Comparison of ENCODE assay signal across 23 cellular contexts in genomic region chr1:37031871-37032270, GRCh38. TPM values are rescaled to one million over a fixed set of nuclear protein-coding genes. Genes with fewer than 3 reads are reported as not detected.
"Had no signal": no experiment of that assay in that cellular context is flagged by ENCODE, and none has a peak within 500 bp of the region (broad histone marks: within the 10 kb centered on the region; RNA-seq: fewer than 3 reads in every experiment).

No MANE protein-coding gene starts in this region.

- H3K4me3 Mint-ChIP-seq: naive thymus-derived CD8-positive, alpha-beta T cell had no signal

- H3K4me3 ChIP-seq: adrenal gland, cardiac muscle cell, lower lobe of right lung, upper lobe of right lung had no signal

- H3K27ac Mint-ChIP-seq: activated naive CD4-positive, alpha-beta T cell treated with anti-CD3 and anti-CD28 coated beads, Interleukin-2, amount 50 U/mL, for 72 hours; naive thymus-derived CD8-positive, alpha-beta T cell; progenitor cell of endocrine pancreas had no signal

- H3K9me3 Mint-ChIP-seq: activated naive CD4-positive, alpha-beta T cell treated with anti-CD3 and anti-CD28 coated beads, Interleukin-2, amount 50 U/mL, for 72 hours had no signal

- H3K36me3 Mint-ChIP-seq: activated naive CD4-positive, alpha-beta T cell treated with anti-CD3 and anti-CD28 coated beads, Interleukin-2, amount 50 U/mL, for 72 hours; naive thymus-derived CD8-positive, alpha-beta T cell had no signal

- DNase-seq: activated CD4-positive, alpha-beta T cell treated with anti-CD3 and anti-CD28 coated beads, Interleukin-2, amount 50 U/mL, for 1 hour; activated CD8-positive, alpha-beta memory T cell treated with anti-CD3 and anti-CD28 coated beads, Interleukin-2, amount 50 U/mL, for 48 hours; activated gamma-delta T cell; activated T-cell treated with anti-CD3 and anti-CD28 coated beads, Interleukin-2, amount 50 U/mL, for 48 hours; adrenal gland; foreskin fibroblast; hippocampal formation; lower lobe of right lung; naive thymus-derived CD8-positive, alpha-beta T cell; stimulated activated CD4-positive, alpha-beta T cell treated with anti-CD3 and anti-CD28 coated beads, Interleukin-12 subunit alpha, Interleukin-12 subunit beta, amount 100 ng/mL, for 4 hours; stimulated activated CD4-positive, alpha-beta T cell treated with anti-CD3 and anti-CD28 coated beads, Interleukin-1b, Interleukin-23, amount 100 ng/mL, for 48 hours; stimulated activated CD8-positive, alpha-beta memory T cell treated with anti-CD3 and anti-CD28 coated beads, Interleukin-4, amount 100 ng/mL, for 48 hours; stimulated activated naive CD4-positive, alpha-beta T cell; T1000; upper lobe of right lung had no signal

- H3K36me3 ChIP-seq: adrenal gland, cardiac muscle cell, lower lobe of right lung, right atrium auricular region, upper lobe of right lung had no signal

- FAIRE-seq: keratinocyte had no signal

- H3K9me3 ChIP-seq: adrenal gland, lower lobe of right lung, right atrium auricular region, upper lobe of right lung had no signal

- H3K27ac ChIP-seq: adrenal gland, cardiac muscle cell, epithelial cell of prostate, lower lobe of right lung, right atrium auricular region, upper lobe of right lung had no signal

- H3K4me1 ChIP-seq: adrenal gland, upper lobe of right lung had no signal

RNA-seq across cellular contexts. Expression of gene GRIK3, which starts 2.4 kb away (rescaled TPM):
- total RNA-seq: activated naive CD4-positive, alpha-beta T cell treated with anti-CD3 and anti-CD28 coated beads, Interleukin-2, amount 50 U/mL, for 72 hours; dermis microvascular lymphatic vessel endothelial cell; mesenteric fat pad; naive thymus-derived CD8-positive, alpha-beta T cell; upper lobe of right lung had no signal
